17 cellular contexts compared by ENCODE assay signal in the genomic region with DNA sequence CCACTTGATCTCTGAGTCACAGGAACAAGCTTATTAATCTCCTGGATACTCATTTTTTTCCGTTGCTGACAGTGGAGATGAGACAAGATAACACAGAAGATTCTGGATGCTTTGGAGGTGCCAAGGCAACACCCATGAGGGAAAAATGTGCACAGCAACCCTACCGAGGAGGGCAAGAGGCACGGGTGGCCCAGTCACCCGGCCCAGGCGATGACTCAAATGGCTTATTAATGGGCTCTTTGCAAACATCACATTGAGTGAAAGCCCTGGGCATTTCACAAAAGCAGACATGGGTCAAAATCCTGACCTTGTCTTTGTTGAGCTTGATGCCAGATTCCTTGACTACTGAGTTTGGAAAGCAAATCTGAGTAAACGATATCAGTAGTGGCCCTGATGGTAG.
DNase-seq lines count a peak whose midpoint lies in the region; ATAC-seq and TF ChIP-seq lines count a peak whose summit lies in the region.
"Had no signal": no experiment of that assay in that cellular context is flagged by ENCODE, and none has a peak within 500 bp of the region (broad histone marks: within the 10 kb centered on the region; RNA-seq: fewer than 3 reads in every experiment).

No MANE protein-coding gene starts in this region.

- peaks cover 12% of the 10 kb centered on the region for H3K4me1 ChIP-seq in body of pancreas
- H3K4me1 ChIP-seq: BLaER1, Peyer's patch, upper lobe of left lung had no signal

- no peak for ATAC-seq in body of pancreas
- ATAC-seq in HG03439 (IDR thresholded peaks at IDR 0.05; ENCODE audit: unreplicated experiment), result no peak
- no peak for ATAC-seq in HG02852 (IDR thresholded peaks at IDR 0.05; ENCODE audit: unreplicated experiment)
- ATAC-seq in GM21423 (IDR thresholded peaks at IDR 0.05; ENCODE audit: unreplicated experiment), result no peak

- WGBS in body of pancreas, 2 donors, result 26 to 32% methylated on average over 4 to 6 of the region's 6 CpGs

- H3K27me3 ChIP-seq in body of pancreas, result no peaks in the 10 kb centered on the region
- H3K27me3 ChIP-seq: BLaER1, cardiac muscle cell, Peyer's patch, upper lobe of left lung had no signal

- DNase-seq in AG20443 (ENCODE audit: low spot score), result peak; percentile 65
- peak; percentile 18 for DNase-seq in HS-5 (ENCODE audit: low read depth)
- no peak for DNase-seq in body of pancreas
- DNase-seq in kidney tubule cell (ENCODE audit: low spot score), result peak; percentile 62
- DNase-seq in activated CD8-positive, alpha-beta memory T cell treated with anti-CD3 and anti-CD28 coated beads, Interleukin-2, amount 50 U/mL, for 4 hours, result no peak
- DNase-seq: activated naive CD4-positive, alpha-beta T cell treated with anti-CD3 and anti-CD28 coated beads, Interleukin-2, amount 10 ng/mL, durations not matched to agents 7 days and 5 days; NCI-H1694; Peyer's patch; stimulated activated naive CD4-positive, alpha-beta T cell; T-helper 1 cell had no signal

- no peak overlapping the region for H3K4me3 ChIP-seq in body of pancreas
- H3K4me3 ChIP-seq: BLaER1, cardiac muscle cell, Peyer's patch, upper lobe of left lung had no signal

- no peak for TF ChIP-seq CTCF in body of pancreas (IDR thresholded peaks at IDR 0.05)

- no peaks in the 10 kb centered on the region for H3K36me3 ChIP-seq in body of pancreas (replicated peaks in 1 of 2; ENCODE audit: insufficient read depth in 1 of 2, low read depth in 2 of 2)
- H3K36me3 ChIP-seq: BLaER1, cardiac muscle cell, Peyer's patch, upper lobe of left lung had no signal

- no peak for TF ChIP-seq POLR2A in body of pancreas (IDR thresholded peaks at IDR 0.05)

- peak overlapping the region in 3 of 4 donors; percentile 46 to 72 (median 59) for H3K27ac ChIP-seq in body of pancreas
- H3K27ac ChIP-seq: BLaER1, cardiac muscle cell, HL-60, Peyer's patch, upper lobe of left lung had no signal

- no peaks in the 10 kb centered on the region for H3K9me3 ChIP-seq in body of pancreas
- H3K9me3 ChIP-seq: BLaER1, Peyer's patch, upper lobe of left lung had no signal

- intact Hi-C loops in body of pancreas (cut with DNase I), result no loop called here

Comparison
In these comparisons a context has a peak if more than half of its experiments do, and no peak if none do; other contexts are left out.
1. DNase-seq: peak in AG20443 (single experiment), HS-5 (single experiment) and kidney tubule cell (single experiment); none in body of pancreas (0 of 4) and activated CD8-positive, alpha-beta memory T cell treated with anti-CD3 and anti-CD28 coated beads, Interleukin-2, amount 50 U/mL, for 4 hours (single experiment).